In the genomic region with DNA sequence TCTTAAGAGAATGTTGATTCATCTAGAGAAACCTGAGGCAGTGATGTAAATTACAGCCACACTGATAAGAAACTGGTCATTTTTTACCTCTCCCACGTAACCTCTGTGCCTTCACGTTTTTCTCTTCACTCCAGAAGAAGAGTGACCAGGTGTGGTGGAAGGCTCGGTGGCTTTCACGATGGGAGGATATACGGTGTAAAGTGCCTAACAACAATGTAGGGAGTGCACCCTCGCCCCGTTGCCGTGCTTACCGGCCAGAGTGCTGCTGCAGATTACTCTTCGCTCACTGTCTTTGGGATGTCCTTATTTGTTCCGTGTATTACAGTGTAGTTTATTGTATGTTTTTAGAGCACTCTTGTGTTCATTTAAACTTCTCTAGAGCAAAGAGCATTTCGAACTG, we compare ENCODE assay signal across 14 cellular contexts. TPM values are rescaled to one million over a fixed set of nuclear protein-coding genes. Genes with fewer than 3 reads are reported as not detected.
DNase-seq lines count a peak whose midpoint lies in the region; ATAC-seq and TF ChIP-seq lines count a peak whose summit lies in the region.
"Had no signal": no experiment of that assay in that cellular context is flagged by ENCODE, and none has a peak within 500 bp of the region (broad histone marks: within the 10 kb centered on the region; RNA-seq: fewer than 3 reads in every experiment).

No MANE protein-coding gene starts in this region.

- no peaks in the 10 kb centered on the region for H3K9me3 Mint-ChIP-seq in T-helper 1 cell treated with Interleukin-12 subunit alpha and Interleukin-12 subunit beta and Interleukin-4 antibody, amounts not matched to agents 30 μg/mL and 1 μg/mL, for 36 hours
- peaks cover 0 to 7% (median 0%) of the 10 kb centered on the region in 5 experiments for H3K9me3 Mint-ChIP-seq in brain

- peaks cover 99% of the 10 kb centered on the region for H3K79me2 ChIP-seq in MM.1S (ENCODE audit: low read length)

- no peaks in the 10 kb centered on the region for H3K9me2 ChIP-seq in MM.1S (replicated peaks; ENCODE audit: insufficient read depth, low read length)

- H3K4me2 ChIP-seq in MM.1S (ENCODE audit: low read depth, low read length): peak overlapping the region; percentile 52
- H3K4me2 ChIP-seq: A549 had no signal

- no peak overlapping the region for H3K4me3 Mint-ChIP-seq in T-helper 1 cell treated with Interleukin-12 subunit alpha and Interleukin-12 subunit beta and Interleukin-4 antibody, amounts not matched to agents 30 μg/mL and 1 μg/mL, for 36 hours
- no peak overlapping the region for H3K4me3 Mint-ChIP-seq in brain

- DNase-seq in T-helper 1 cell (no peak), MM.1S (no peak), EL (no peak)
- DNase-seq in stimulated activated naive CD4-positive, alpha-beta T cell (lab: John Stamatoyannopoulos, UW): no peak
- DNase-seq: hippocampal formation, KBM-7, NCI-H82 had no signal

- H3K4me3 ChIP-seq in MM.1S (ENCODE audit: low read length): no peak overlapping the region
- peak overlapping the region in 1 of 3 donors; percentile 3 for H3K4me3 ChIP-seq in skeletal muscle tissue (ENCODE audit: low read length in 3 of 3)
- H3K4me3 ChIP-seq: A549, cardiac muscle cell, HAP-1 had no signal

- H4K20me1 ChIP-seq in MM.1S (ENCODE audit: insufficient read depth, low read length): no peaks in the 10 kb centered on the region

- peak overlapping the region; percentile 49; the same call in 1 of the 2 replicates for H3K9ac ChIP-seq in MM.1S (ENCODE audit: low read length)
- no peak overlapping the region for H3K9ac ChIP-seq in skeletal muscle tissue (ENCODE audit: low read depth in 1 of 3, low read length in 3 of 3)

- peaks cover 75% of the 10 kb centered on the region for H3K4me1 ChIP-seq in MM.1S (ENCODE audit: low read length)
- H3K4me1 ChIP-seq in skeletal muscle tissue (ENCODE audit: control insufficient read depth in 3 of 3, insufficient read depth in 3 of 3, low read length in 3 of 3): peaks cover 40 to 67% (median 50%) of the 10 kb centered on the region in 3 donors

- no peaks in the 10 kb centered on the region for H3K27me3 ChIP-seq in MM.1S (replicated peaks; ENCODE audit: insufficient read depth, low read length)
- H3K27me3 ChIP-seq in skeletal muscle tissue (ENCODE audit: control insufficient read depth in 3 of 3, insufficient read depth in 3 of 3, low read length in 3 of 3): no peaks in the 10 kb centered on the region
- H3K27me3 ChIP-seq: cardiac muscle cell had no signal

- peaks cover 82% of the 10 kb centered on the region for H3K4me1 Mint-ChIP-seq in T-helper 1 cell treated with Interleukin-12 subunit alpha and Interleukin-12 subunit beta and Interleukin-4 antibody, amounts not matched to agents 30 μg/mL and 1 μg/mL, for 36 hours (ENCODE audit: low read depth)
- peaks cover 72% of the 10 kb centered on the region for H3K4me1 Mint-ChIP-seq in brain

- H3K9me3 ChIP-seq in MM.1S (replicated peaks; ENCODE audit: insufficient read depth, low read length) (no peaks in the 10 kb centered on the region), skeletal muscle tissue (ENCODE audit: control insufficient read depth in 3 of 3, low read length in 3 of 3) (no peaks in the 10 kb centered on the region)
- H3K9me3 ChIP-seq: A549, HAP-1 had no signal

- peak overlapping the region; percentile 87 for H3K27ac ChIP-seq in MM.1S (ENCODE audit: low read length)
- H3K27ac ChIP-seq in skeletal muscle tissue (ENCODE audit: low read depth, low read length): peak overlapping the region; percentile 84
- H3K27ac ChIP-seq: A549, cardiac muscle cell had no signal

- H3K27me3 Mint-ChIP-seq in T-helper 1 cell treated with Interleukin-12 subunit alpha and Interleukin-12 subunit beta and Interleukin-4 antibody, amounts not matched to agents 30 μg/mL and 1 μg/mL, for 36 hours (ENCODE audit: low read depth): no peaks in the 10 kb centered on the region
- H3K27me3 Mint-ChIP-seq in brain: peaks cover 2% of the 10 kb centered on the region

- no peak overlapping the region for H2AFZ ChIP-seq in MM.1S (ENCODE audit: low read length)

- peaks cover 32% of the 10 kb centered on the region for H3K36me3 Mint-ChIP-seq in T-helper 1 cell treated with Interleukin-12 subunit alpha and Interleukin-12 subunit beta and Interleukin-4 antibody, amounts not matched to agents 30 μg/mL and 1 μg/mL, for 36 hours (ENCODE audit: low read depth)
- H3K36me3 Mint-ChIP-seq in brain: peaks cover 28% of the 10 kb centered on the region

- H3K36me3 ChIP-seq in MM.1S (replicated peaks; ENCODE audit: insufficient read depth, low read length) (no peaks in the 10 kb centered on the region), skeletal muscle tissue (ENCODE audit: control insufficient read depth in 3 of 3, insufficient read depth in 3 of 3, low read length in 3 of 3) (no peaks in the 10 kb centered on the region)
- H3K36me3 ChIP-seq: cardiac muscle cell, HAP-1 had no signal

- no peak for TF ChIP-seq CTCF in MM.1S (IDR thresholded peaks at IDR 0.05; ENCODE audit: low read length)
- TF ChIP-seq CTCF in brain (conservative IDR thresholded peaks at IDR 0.05): no peak

- H3K27ac Mint-ChIP-seq in T-helper 1 cell treated with Interleukin-12 subunit alpha and Interleukin-12 subunit beta and Interleukin-4 antibody, amounts not matched to agents 30 μg/mL and 1 μg/mL, for 36 hours: peak overlapping the region; percentile 45
- peak overlapping the region in 3 of 5 experiments; percentile 61 to 84 (median 66) for H3K27ac Mint-ChIP-seq in brain

- ATAC-seq in GM18517 (IDR thresholded peaks at IDR 0.05; ENCODE audit: unreplicated experiment): no peak
- ATAC-seq: A549 had no signal

- peaks cover 40% of the 10 kb centered on the region for H3F3A ChIP-seq in MM.1S (ENCODE audit: insufficient read depth, low read length)

RNA-seq across cellular contexts. Expression of gene NCK2, which starts 46.5 kb away (rescaled TPM):
- 52.0 TPM for polyA plus RNA-seq in brain (ENCODE audit: insufficient read depth, low read depth, low replicate concordance)
- 42.3 TPM for total RNA-seq in skeletal muscle tissue
